In genomic region chr5:149732500-149733128, GRCh38 we compare ENCODE assay signal across 8 cellular contexts. TPM values are rescaled to one million over a fixed set of nuclear protein-coding genes. Genes with fewer than 3 reads are reported as not detected.
DNase-seq lines count a peak whose midpoint lies in the region; ATAC-seq and TF ChIP-seq lines count a peak whose summit lies in the region.

No MANE protein-coding gene starts in this region.

- no peaks in the 10 kb centered on the region for H3K36me3 ChIP-seq in suprapubic skin

- TF ChIP-seq CTCF in astrocyte of the cerebellum (IDR thresholded peaks at IDR 0.05; ENCODE audit: low read depth, low read length, missing control alignments), result no peak
- TF ChIP-seq CTCF in suprapubic skin (IDR thresholded peaks at IDR 0.05), result no peak

- no peaks in the 10 kb centered on the region for H3K9me3 ChIP-seq in suprapubic skin

- ATAC-seq in HG03139 (IDR thresholded peaks at IDR 0.05; ENCODE audit: unreplicated experiment), result no peak

- H3K4me1 ChIP-seq in suprapubic skin, result peaks cover 30% of the 10 kb centered on the region

- TF ChIP-seq EP300 in suprapubic skin (IDR thresholded peaks at IDR 0.05), result no peak

- DNase-seq in NCI-H82 (lab: John Stamatoyannopoulos, UW) (peak; percentile 48), NCI-H82 treated with DMSO at 0.1 percent for 48 hours (lab: John Stamatoyannopoulos, UW; ENCODE audit: unreplicated experiment) (no peak), astrocyte of the cerebellum (ENCODE audit: low read depth) (no peak), suprapubic skin (ENCODE audit: low spot score in 2 of 2) (no peak), COR-L47 (lab: John Stamatoyannopoulos, UW) (no peak)
- DNase-seq in effector CD8-positive, alpha-beta T cell (lab: John Stamatoyannopoulos, UW), result no peak

- in situ Hi-C loops in astrocyte of the cerebellum (cut with HindIII; ENCODE audit: low sequenced_read_pairs), result no loop called here

- H3K4me3 ChIP-seq in astrocyte of the cerebellum (ENCODE audit: low read depth, low read length) (peak overlapping the region; percentile 59), suprapubic skin (peak overlapping the region; percentile 87)

- peak overlapping the region; percentile 73 for H3K27ac ChIP-seq in layer of hippocampus (ENCODE audit: low read depth, low read length)
- peak overlapping the region; percentile 88 for H3K27ac ChIP-seq in suprapubic skin

- no peak for TF ChIP-seq POLR2A in suprapubic skin (IDR thresholded peaks at IDR 0.05)

- no peaks in the 10 kb centered on the region for H3K27me3 ChIP-seq in layer of hippocampus (ENCODE audit: control insufficient read depth, insufficient read depth, low read length)
- no peaks in the 10 kb centered on the region for H3K27me3 ChIP-seq in suprapubic skin

- 35% methylated on average over 8 of the region's 11 CpGs for WGBS in suprapubic skin

RNA-seq across cellular contexts. Expression of gene PPARGC1B, which starts 2.5 kb away (rescaled TPM):
- 10 to 100 TPM; 13.7 to 21.7 (median 17.7) TPM for total RNA-seq in suprapubic skin
